Comparison of ENCODE assay signal across 9 cellular contexts in genomic region chr2:19801367-19802087, GRCh38.
A peak's percentile ranks its signal among the peaks of the same experiment; 100 is the strongest.
DNase-seq lines count a peak whose midpoint lies in the region; ATAC-seq, FAIRE-seq and TF ChIP-seq lines count a peak whose summit lies in the region.
"Had no signal": no experiment of that assay in that cellular context is flagged by ENCODE, and none has a peak within 500 bp of the region (broad histone marks: within the 10 kb centered on the region; RNA-seq: fewer than 3 reads in every experiment).

No MANE protein-coding gene starts in this region.

- H3K36me3 Mint-ChIP-seq in activated CD8-positive, alpha-beta memory T cell treated with anti-CD3 and anti-CD28 coated beads, Interleukin-2, amount 10 ng/mL, durations not matched to agents 7 days and 5 days, result no peaks in the 10 kb centered on the region
- H3K36me3 Mint-ChIP-seq in activated naive CD4-positive, alpha-beta T cell treated with anti-CD3 and anti-CD28 coated beads, Interleukin-2, amount 50 U/mL, for 72 hours, result no peaks in the 10 kb centered on the region

- no peak for TF ChIP-seq POLR2A in breast epithelium (IDR thresholded peaks at IDR 0.05)

- TF ChIP-seq RAD21 in Ishikawa (IDR thresholded peaks at IDR 0.05; ENCODE audit: low read depth), result peak; percentile 7; the same call in 1 of the 2 replicates

- H3K36me3 ChIP-seq in breast epithelium (no peaks in the 10 kb centered on the region), left lung (no peaks in the 10 kb centered on the region)

- no peaks in the 10 kb centered on the region for H3K27me3 ChIP-seq in breast epithelium
- H3K27me3 ChIP-seq in left lung, result no peaks in the 10 kb centered on the region

- H3K9me3 Mint-ChIP-seq in activated CD8-positive, alpha-beta memory T cell treated with anti-CD3 and anti-CD28 coated beads, Interleukin-2, amount 10 ng/mL, durations not matched to agents 7 days and 5 days (ENCODE audit: low read depth), result no peaks in the 10 kb centered on the region
- H3K9me3 Mint-ChIP-seq in activated naive CD4-positive, alpha-beta T cell treated with anti-CD3 and anti-CD28 coated beads, Interleukin-2, amount 50 U/mL, for 72 hours, result no peaks in the 10 kb centered on the region

- H3K4me1 ChIP-seq in breast epithelium (peaks cover 0 to 5% of the 10 kb centered on the region in 2 donors), left lung (no peaks in the 10 kb centered on the region)

- H3K4me1 Mint-ChIP-seq in activated CD8-positive, alpha-beta memory T cell treated with anti-CD3 and anti-CD28 coated beads, Interleukin-2, amount 10 ng/mL, durations not matched to agents 7 days and 5 days, result no peaks in the 10 kb centered on the region

- peaks cover 3% of the 10 kb centered on the region for H3K27me3 Mint-ChIP-seq in activated CD8-positive, alpha-beta memory T cell treated with anti-CD3 and anti-CD28 coated beads, Interleukin-2, amount 10 ng/mL, durations not matched to agents 7 days and 5 days

- CTCF ChIA-PET in activated CD8-positive, alpha-beta memory T cell treated with anti-CD3 and anti-CD28 coated beads, Interleukin-2, amount 10 ng/mL, durations not matched to agents 7 days and 5 days (lab: Charles Lee), result no interaction called here

- TF ChIP-seq EP300 in Ishikawa (IDR thresholded peaks at IDR 0.05; ENCODE audit: borderline replicate concordance), result peak; percentile 85; the same call in 1 of the 2 replicates

- peak; percentile 55 to 80 for DNase-seq in breast epithelium (ENCODE audit: low spot score in 2 of 2)
- peak; percentile 82 to 86 for DNase-seq in left lung
- peak; percentile 98 for DNase-seq in urothelium cell line (ENCODE audit: low spot score)
- no peak for DNase-seq in activated CD8-positive, alpha-beta memory T cell treated with anti-CD3 and anti-CD28 coated beads, Interleukin-2, amount 10 ng/mL, durations not matched to agents 7 days and 5 days
- DNase-seq in activated naive CD4-positive, alpha-beta T cell treated with anti-CD3 and anti-CD28 coated beads, Interleukin-2, amount 50 U/mL, for 72 hours (ENCODE audit: low spot score in 2 of 2), result no peak
- DNase-seq: activated CD4-positive, CD25-positive, alpha-beta regulatory T cell; effector CD4-positive, alpha-beta T cell had no signal

- H3K9me3 ChIP-seq in breast epithelium (no peaks in the 10 kb centered on the region), left lung (no peaks in the 10 kb centered on the region)

- no peak for TF ChIP-seq CTCF in breast epithelium (IDR thresholded peaks at IDR 0.05)
- no peak for TF ChIP-seq CTCF in left lung (IDR thresholded peaks at IDR 0.05)

- FAIRE-seq in urothelium cell line (lab: Jason Lieb, UNC), result peak; percentile 98

- no peak overlapping the region for H3K27ac Mint-ChIP-seq in activated CD8-positive, alpha-beta memory T cell treated with anti-CD3 and anti-CD28 coated beads, Interleukin-2, amount 10 ng/mL, durations not matched to agents 7 days and 5 days
- H3K27ac Mint-ChIP-seq in activated naive CD4-positive, alpha-beta T cell treated with anti-CD3 and anti-CD28 coated beads, Interleukin-2, amount 50 U/mL, for 72 hours, result no peak overlapping the region

- H3K4me3 ChIP-seq in breast epithelium, result no peak overlapping the region
- H3K4me3 ChIP-seq in left lung, result no peak overlapping the region

- no peak overlapping the region for H3K4me3 Mint-ChIP-seq in activated CD8-positive, alpha-beta memory T cell treated with anti-CD3 and anti-CD28 coated beads, Interleukin-2, amount 10 ng/mL, durations not matched to agents 7 days and 5 days

- intact Hi-C loops in breast epithelium (cut with DNase I; ENCODE audit: low total_unique reads) (no loop called here), left lung (cut with DNase I) (no loop called here)

- no peak overlapping the region for H3K27ac ChIP-seq in breast epithelium
- no peak overlapping the region for H3K27ac ChIP-seq in left lung

- peak; percentile 95 for ATAC-seq in left lung
- no peak for ATAC-seq in HG02798 (IDR thresholded peaks at IDR 0.05; ENCODE audit: poor library complexity, unreplicated experiment)
- ATAC-seq in activated CD8-positive, alpha-beta memory T cell treated with anti-CD3 and anti-CD28 coated beads, Interleukin-2, amount 10 ng/mL, durations not matched to agents 7 days and 5 days, result no peak
- ATAC-seq in activated naive CD4-positive, alpha-beta T cell treated with anti-CD3 and anti-CD28 coated beads, Interleukin-2, amount 50 U/mL, for 72 hours, result no peak

TF ChIP-seq in Ishikawa, 13 proteins besides CTCF, POLR2A, EP300 and RAD21:
- TF ChIP-seq FOXM1 (IDR thresholded peaks at IDR 0.05; ENCODE audit: borderline replicate concordance, low read depth) (no peak), EGR1 (IDR thresholded peaks at IDR 0.05) (no peak), TEAD4 (IDR thresholded peaks at IDR 0.05) (peak; percentile 82), CEBPB (IDR thresholded peaks at IDR 0.05) (no peak), YY1 (IDR thresholded peaks at IDR 0.05; ENCODE audit: low read depth) (no peak), USF1 (IDR thresholded peaks at IDR 0.05) (peak; percentile 78), ZBTB7A (IDR thresholded peaks at IDR 0.05; ENCODE audit: low read depth) (no peak), MAX (IDR thresholded peaks at IDR 0.05) (peak; percentile 85), REST (IDR thresholded peaks at IDR 0.05; ENCODE audit: low read depth) (no peak), NFIC (IDR thresholded peaks at IDR 0.05) (peak; percentile 95), CREB1 (IDR thresholded peaks at IDR 0.05; ENCODE audit: low read depth) (no peak), TCF12 (IDR thresholded peaks at IDR 0.05; ENCODE audit: low read depth) (peak; percentile 94), TAF1 (IDR thresholded peaks at IDR 0.05; ENCODE audit: low read depth) (no peak)

Comparison
In these comparisons a context has a peak if more than half of its experiments do, and no peak if none do; other contexts are left out.
1. DNase-seq: peak in breast epithelium (2 of 2), left lung (2 of 2) and urothelium cell line (single experiment); none in activated CD8-positive, alpha-beta memory T cell treated with anti-CD3 and anti-CD28 coated beads, Interleukin-2, amount 10 ng/mL, durations not matched to agents 7 days and 5 days (single experiment) and activated naive CD4-positive, alpha-beta T cell treated with anti-CD3 and anti-CD28 coated beads, Interleukin-2, amount 50 U/mL, for 72 hours (0 of 2).